ENCODE assay signal across 11 cellular contexts in genomic region chr1:234621657-234622335, GRCh38. TPM values are rescaled to one million over a fixed set of nuclear protein-coding genes. Genes with fewer than 3 reads are reported as not detected.
DNase-seq lines count a peak whose midpoint lies in the region; ATAC-seq and TF ChIP-seq lines count a peak whose summit lies in the region.
"Had no signal": no experiment of that assay in that cellular context is flagged by ENCODE, and none has a peak within 500 bp of the region (broad histone marks: within the 10 kb centered on the region; RNA-seq: fewer than 3 reads in every experiment).

No MANE protein-coding gene starts in this region.

- H3K27me3 Mint-ChIP-seq in brain (peaks cover 4% of the 10 kb centered on the region), nephron progenitor cell (ENCODE audit: low read depth, poor library complexity) (peaks cover 3% of the 10 kb centered on the region)

- H3K27ac Mint-ChIP-seq in brain (peak overlapping the region in 4 of 5 experiments; percentile 2 to 95 (median 44)), nephron progenitor cell (peak overlapping the region; percentile 6)

- H3K36me3 Mint-ChIP-seq in brain (no peaks in the 10 kb centered on the region), nephron progenitor cell (ENCODE audit: low read depth) (no peaks in the 10 kb centered on the region)

- no peak for ATAC-seq in GM19463 (IDR thresholded peaks at IDR 0.05; ENCODE audit: unreplicated experiment)
- ATAC-seq in HG03108 (IDR thresholded peaks at IDR 0.05; ENCODE audit: unreplicated experiment), result no peak

- H3K4me3 Mint-ChIP-seq in brain (peak overlapping the region in 1 of 5 experiments; percentile 11), nephron progenitor cell (no peak overlapping the region)

- H3K4me1 Mint-ChIP-seq in brain (peaks cover 83% of the 10 kb centered on the region), nephron progenitor cell (peaks cover 79% of the 10 kb centered on the region)

- DNase-seq in COR-L47 (lab: John Stamatoyannopoulos, UW) (peak; percentile 13), M059J (ENCODE audit: low read depth) (peak; percentile 71), nephron progenitor cell (no peak), NCI-H146 treated with DMSO at 0.1 percent for 48 hours (lab: John Stamatoyannopoulos, UW; ENCODE audit: unreplicated experiment) (no peak)
- no peak for DNase-seq in stimulated activated CD4-positive, alpha-beta T cell treated with anti-CD3 and anti-CD28 coated beads, Interleukin-12 subunit alpha, Interleukin-12 subunit beta, amount 100 ng/mL, for 4 hours
- DNase-seq: DND-41; NK-92 treated with Interleukin-12 subunit alpha and Interleukin-12 subunit beta, amount 100 ng/mL, for 24 hours; T1000 had no signal

- no peak for TF ChIP-seq CTCF in brain (conservative IDR thresholded peaks at IDR 0.05)
- TF ChIP-seq CTCF in nephron progenitor cell (IDR thresholded peaks at IDR 0.05), result no peak

- no peaks in the 10 kb centered on the region for H3K9me3 Mint-ChIP-seq in brain
- H3K9me3 Mint-ChIP-seq in nephron progenitor cell, result no peaks in the 10 kb centered on the region

RNA-seq across cellular contexts. Expression of gene IRF2BP2, which starts 11.8 kb away (rescaled TPM):
- total RNA-seq in M059J (2014; rRNA removed; shearing (Covaris generic)), result 49.0 and 84.1 TPM in 2 replicates
- polyA plus RNA-seq in brain (ENCODE audit: insufficient read depth, low read depth, low replicate concordance), result 163 TPM

Comparison
In these comparisons a context has a peak if more than half of its experiments do, and no peak if none do; other contexts are left out.
1. DNase-seq: peak in COR-L47 (single experiment) and M059J (single experiment); none in nephron progenitor cell (single experiment), stimulated activated CD4-positive, alpha-beta T cell treated with anti-CD3 and anti-CD28 coated beads, Interleukin-12 subunit alpha, Interleukin-12 subunit beta, amount 100 ng/mL, for 4 hours (single experiment) and NCI-H146 treated with DMSO at 0.1 percent for 48 hours (single experiment).